1 cellular context compared by ENCODE assay signal in genomic region chr4:76607846-76608245, GRCh38.
TF ChIP-seq lines count a peak whose summit lies in the region.

No MANE protein-coding gene starts in this region.

TF ChIP-seq in SK-N-SH, 30 proteins besides CTCF, POLR2A, EP300 and RAD21:
- TF ChIP-seq IRF3 (IDR thresholded peaks at IDR 0.05; ENCODE audit: low read depth, low read length) (no peak), NRF1 (IDR thresholded peaks at IDR 0.05; ENCODE audit: low read depth, low read length) (no peak), FOSL2 (IDR thresholded peaks at IDR 0.05; ENCODE audit: borderline replicate concordance, low read depth) (no peak), POLR2AphosphoS5 (IDR thresholded peaks at IDR 0.05; ENCODE audit: low read depth, low read length) (no peak), JUND (IDR thresholded peaks at IDR 0.05) (no peak), EZH2phosphoT487 (IDR thresholded peaks at IDR 0.05; ENCODE audit: borderline replicate concordance, low read depth) (no peak), TAF1 (IDR thresholded peaks at IDR 0.05; ENCODE audit: borderline replicate concordance, low read depth, low read length) (no peak), ELF1 (IDR thresholded peaks at IDR 0.05) (no peak), MXI1 (IDR thresholded peaks at IDR 0.05; ENCODE audit: low read depth, low read length) (no peak), TCF12 (IDR thresholded peaks at IDR 0.05) (no peak), YY1 (IDR thresholded peaks at IDR 0.05; ENCODE audit: low read depth) (no peak), MAX (IDR thresholded peaks at IDR 0.05; ENCODE audit: low read depth) (no peak), RXRA (IDR thresholded peaks at IDR 0.05; ENCODE audit: borderline replicate concordance, low read depth) (no peak), SIN3A (IDR thresholded peaks at IDR 0.05; ENCODE audit: borderline replicate concordance, low read depth, low read length) (no peak), TEAD4 (IDR thresholded peaks at IDR 0.05; ENCODE audit: borderline replicate concordance, insufficient read depth) (no peak), MEF2A (IDR thresholded peaks at IDR 0.05; ENCODE audit: borderline replicate concordance, low read depth) (no peak), GABPA (IDR thresholded peaks at IDR 0.05; ENCODE audit: low read depth) (no peak)
